In genomic region chr16:78663690-78664089, GRCh38 we compare ENCODE assay signal across 18 cellular contexts.
DNase-seq lines count a peak whose midpoint lies in the region; ATAC-seq and TF ChIP-seq lines count a peak whose summit lies in the region.
"Had no signal": no experiment of that assay in that cellular context is flagged by ENCODE, and none has a peak within 500 bp of the region (broad histone marks: within the 10 kb centered on the region; RNA-seq: fewer than 3 reads in every experiment).

No MANE protein-coding gene starts in this region.

- H4K20me1 ChIP-seq in Karpas-422 (ENCODE audit: insufficient read depth, low read depth, low read length) (no peaks in the 10 kb centered on the region), neural progenitor cell (ENCODE audit: low read depth) (no peaks in the 10 kb centered on the region)
- H4K20me1 ChIP-seq: BLaER1 had no signal

- no peak overlapping the region for H3K4me3 Mint-ChIP-seq in WTC11
- no peak overlapping the region for H3K4me3 Mint-ChIP-seq in neural progenitor cell
- H3K4me3 Mint-ChIP-seq: B cell; CD8-positive, alpha-beta T cell; GM23338; H9; HFFc6 had no signal

- H3K27ac Mint-ChIP-seq in WTC11 = no peak overlapping the region
- peak overlapping the region; percentile 10 for H3K27ac Mint-ChIP-seq in neural progenitor cell
- H3K27ac Mint-ChIP-seq: B cell; CD4-positive, CD25-positive, alpha-beta regulatory T cell; CD8-positive, alpha-beta T cell; GM23338; H9; HFFc6 had no signal

- H3K79me2 ChIP-seq in Karpas-422 (ENCODE audit: low read length) (no peaks in the 10 kb centered on the region), neural progenitor cell (ENCODE audit: low read depth) (no peaks in the 10 kb centered on the region)

- peak; percentile 24 for DNase-seq in Karpas-422
- DNase-seq in WTC11 (ENCODE audit: low spot score) = no peak
- DNase-seq in neural progenitor cell (ENCODE audit: low spot score) = no peak
- DNase-seq in NCI-H1048 (lab: John Stamatoyannopoulos, UW) = no peak
- DNase-seq: Caco-2; CD4-positive, CD25-positive, alpha-beta regulatory T cell; CD8-positive, alpha-beta T cell; DMS153; DND-41; H9; HFFc6 had no signal

- H3K4me3 ChIP-seq in Karpas-422 (ENCODE audit: low read length) (no peak overlapping the region), neural progenitor cell (no peak overlapping the region)
- H3K4me3 ChIP-seq: BLaER1, GM23338 had no signal

- H3K36me3 ChIP-seq in Karpas-422 (ENCODE audit: insufficient read depth, low read length) = no peaks in the 10 kb centered on the region
- H3K36me3 ChIP-seq in neural progenitor cell = no peaks in the 10 kb centered on the region
- H3K36me3 ChIP-seq: BLaER1 had no signal

- no peak for ATAC-seq in WTC11
- ATAC-seq in GM18858 (IDR thresholded peaks at IDR 0.05; ENCODE audit: unreplicated experiment) = no peak
- no peak for ATAC-seq in GM18907 (IDR thresholded peaks at IDR 0.05; ENCODE audit: unreplicated experiment)
- ATAC-seq: CD8-positive, alpha-beta T cell; GM23338; HCT116 had no signal

- H3K9me3 Mint-ChIP-seq in WTC11 = peaks cover 7% of the 10 kb centered on the region; the same call in 1 of the 2 replicates
- peaks cover 7% of the 10 kb centered on the region for H3K9me3 Mint-ChIP-seq in neural progenitor cell
- H3K9me3 Mint-ChIP-seq: CD4-positive, CD25-positive, alpha-beta regulatory T cell; CD8-positive, alpha-beta T cell; GM23338; H9 had no signal

- no peak overlapping the region for H3K4me2 ChIP-seq in Karpas-422 (ENCODE audit: low read depth, low read length, poor library complexity, severe bottlenecking)
- no peak overlapping the region for H3K4me2 ChIP-seq in neural progenitor cell
- H3K4me2 ChIP-seq: BLaER1, GM23338 had no signal

- peaks cover 13% of the 10 kb centered on the region for H3K4me1 Mint-ChIP-seq in WTC11
- peaks cover 24% of the 10 kb centered on the region for H3K4me1 Mint-ChIP-seq in neural progenitor cell
- H3K4me1 Mint-ChIP-seq: GM23338 had no signal

- H3K27me3 Mint-ChIP-seq in WTC11 (ENCODE audit: low read depth) = no peaks in the 10 kb centered on the region
- H3K27me3 Mint-ChIP-seq in neural progenitor cell (ENCODE audit: insufficient read depth, low read depth) = peaks cover 4% of the 10 kb centered on the region
- H3K27me3 Mint-ChIP-seq: B cell; CD4-positive, CD25-positive, alpha-beta regulatory T cell had no signal

- H3K9me3 ChIP-seq in Karpas-422 (ENCODE audit: low read length) (peaks cover 22% of the 10 kb centered on the region), neural progenitor cell (ENCODE audit: low read depth) (no peaks in the 10 kb centered on the region)
- H3K9me3 ChIP-seq: BLaER1, Caco-2 had no signal

- TF ChIP-seq CTCF in WTC11 (IDR thresholded peaks at IDR 0.05) (no peak), neural progenitor cell (IDR thresholded peaks at IDR 0.05) (no peak)

- H3K27ac ChIP-seq in Karpas-422 (ENCODE audit: low read length) = no peak overlapping the region
- H3K27ac ChIP-seq in neural progenitor cell = no peak overlapping the region
- H3K27ac ChIP-seq: BLaER1, C4-2B had no signal

- H3K27me3 ChIP-seq in Karpas-422 (ENCODE audit: low read length) = no peaks in the 10 kb centered on the region
- H3K27me3 ChIP-seq in neural progenitor cell = no peaks in the 10 kb centered on the region
- H3K27me3 ChIP-seq: BLaER1 had no signal

- no peaks in the 10 kb centered on the region for H3K9me2 ChIP-seq in Karpas-422 (replicated peaks; ENCODE audit: insufficient read depth, low read length)

- CTCF ChIA-PET in WTC11 (lab: Charles Lee) = no interaction called here

- no peak overlapping the region for H2AFZ ChIP-seq in Karpas-422 (ENCODE audit: low read length)
- H2AFZ ChIP-seq in neural progenitor cell (replicated peaks) = no peak overlapping the region
- H2AFZ ChIP-seq: GM23338 had no signal

- H3K9ac ChIP-seq in Karpas-422 (ENCODE audit: low read length) (no peak overlapping the region), neural progenitor cell (no peak overlapping the region)
- H3K9ac ChIP-seq: BLaER1 had no signal

- no peaks in the 10 kb centered on the region for H3K4me1 ChIP-seq in Karpas-422 (ENCODE audit: low read length)
- H3K4me1 ChIP-seq in neural progenitor cell = peaks cover 25% of the 10 kb centered on the region
- H3K4me1 ChIP-seq: BLaER1 had no signal

- no peaks in the 10 kb centered on the region for H3F3A ChIP-seq in neural progenitor cell (ENCODE audit: low read depth)

- H3K36me3 Mint-ChIP-seq in WTC11 (no peaks in the 10 kb centered on the region), neural progenitor cell (no peaks in the 10 kb centered on the region)
- H3K36me3 Mint-ChIP-seq: CD4-positive, CD25-positive, alpha-beta regulatory T cell; CD8-positive, alpha-beta T cell had no signal

- POLR2A ChIA-PET in WTC11 (lab: Charles Lee) = no interaction called here

TF ChIP-seq in WTC11, 78 proteins besides CTCF, POLR2A, EP300 and RAD21:
- no peak for TF ChIP-seq RELA (CRISPR knock-in tag; IDR thresholded peaks at IDR 0.05; ENCODE audit: borderline replicate concordance)
- TF ChIP-seq TEAD4 (CRISPR knock-in tag; IDR thresholded peaks at IDR 0.05) = no peak
- no peak for TF ChIP-seq ZNF671 (CRISPR knock-in tag; IDR thresholded peaks at IDR 0.05)
- TF ChIP-seq FOXK1 (CRISPR knock-in tag; IDR thresholded peaks at IDR 0.05) = no peak
- TF ChIP-seq PREB (CRISPR knock-in tag; IDR thresholded peaks at IDR 0.05; ENCODE audit: borderline replicate concordance) = no peak
- 0 out of 2 replicates have a peak, but pooled peaks have one; percentile 61 for TF ChIP-seq GTF2I (CRISPR knock-in tag; conservative IDR thresholded peaks at IDR 0.05)
- TF ChIP-seq TP53 (CRISPR knock-in tag; IDR thresholded peaks at IDR 0.05) = no peak
